Comparison of ENCODE assay signal across 28 cellular contexts in the genomic region with DNA sequence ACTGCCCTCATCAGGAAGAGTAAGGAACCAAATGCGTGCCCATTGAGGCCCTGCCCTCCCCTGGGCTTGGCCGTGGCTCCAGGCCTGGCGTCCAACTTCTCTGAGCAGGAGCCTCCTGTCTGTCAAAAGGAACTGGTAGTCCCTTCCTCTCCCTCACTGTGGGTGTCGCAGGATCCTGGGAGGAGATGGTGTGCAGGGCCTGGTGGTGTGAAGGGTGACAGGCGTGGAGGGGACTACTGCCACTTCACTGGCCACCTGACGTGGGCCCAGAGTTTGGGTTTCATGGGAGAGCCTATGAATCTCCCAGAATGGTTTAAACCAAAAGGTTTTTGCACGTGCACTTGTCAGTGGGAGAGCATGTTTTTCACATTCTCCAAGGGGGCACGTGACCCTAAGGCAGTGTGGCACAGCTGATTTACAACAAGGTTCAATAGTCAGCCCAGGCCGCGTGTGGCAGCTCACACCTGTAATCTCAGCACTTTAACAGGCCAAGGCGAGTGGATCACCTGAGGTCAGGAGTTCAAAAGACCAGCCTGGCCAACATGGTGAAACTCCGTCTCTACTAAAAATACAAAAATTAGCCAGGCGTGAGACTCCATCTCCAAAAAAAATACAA. TPM values are rescaled to one million over a fixed set of nuclear protein-coding genes. Genes with fewer than 3 reads are reported as not detected.
DNase-seq lines count a peak whose midpoint lies in the region; ATAC-seq and TF ChIP-seq lines count a peak whose summit lies in the region.
"Had no signal": no experiment of that assay in that cellular context is flagged by ENCODE, and none has a peak within 500 bp of the region (broad histone marks: within the 10 kb centered on the region; RNA-seq: fewer than 3 reads in every experiment).

No MANE protein-coding gene starts in this region.

- no peak for TF ChIP-seq CTCF in RWPE2 (IDR thresholded peaks at IDR 0.05; ENCODE audit: poor library complexity, severe bottlenecking)
- no peak for TF ChIP-seq CTCF in stomach (IDR thresholded peaks at IDR 0.05)

- TF ChIP-seq POLR2A in stomach (IDR thresholded peaks at IDR 0.05) = no peak

- H3K4me3 ChIP-seq in RWPE2 (ENCODE audit: severe bottlenecking) = no peak overlapping the region
- no peak overlapping the region for H3K4me3 ChIP-seq in stomach
- H3K4me3 ChIP-seq: adrenal gland, body of pancreas, gastroesophageal sphincter, hepatocyte, PC-9 had no signal

- intact Hi-C loops in stomach (cut with DNase I; ENCODE audit: low total_unique reads) = no loop called here

- H3K27ac ChIP-seq in RWPE2 (ENCODE audit: poor library complexity, severe bottlenecking) = no peak overlapping the region
- peak overlapping the region in 2 of 5 donors; percentile 2 to 10 for H3K27ac ChIP-seq in stomach
- H3K27ac ChIP-seq: adrenal gland, body of pancreas, gastroesophageal sphincter, hepatocyte, PC-9 had no signal

- H3K9me3 ChIP-seq in RWPE2 (ENCODE audit: severe bottlenecking) (no peaks in the 10 kb centered on the region), stomach (no peaks in the 10 kb centered on the region)
- H3K9me3 ChIP-seq: adrenal gland, body of pancreas, gastroesophageal sphincter had no signal

- H3K4me1 ChIP-seq in RWPE2 (ENCODE audit: insufficient read depth, poor library complexity, severe bottlenecking) = peaks cover 27% of the 10 kb centered on the region
- H3K4me1 ChIP-seq in stomach = peaks cover 0 to 25% (median 17%) of the 10 kb centered on the region in 4 donors
- H3K4me1 ChIP-seq: adrenal gland had no signal

- DNase-seq in activated CD4-positive, CD25-positive, alpha-beta regulatory T cell treated with anti-CD3 and anti-CD28 coated beads, Interleukin-2, amount 50 U/mL, for 72 hours = peak; percentile 8
- DNase-seq in RWPE2 (ENCODE audit: low spot score) (peak; percentile 25), left lobe of liver (ENCODE audit: low spot score) (peak; percentile 65), stomach (peak; percentile 14), germinal center (ENCODE audit: low spot score) (no peak), EL (no peak), NCI-H146 (lab: John Stamatoyannopoulos, UW) (no peak)
- DNase-seq: 8988T; activated CD4-positive, alpha-beta T cell treated with anti-CD3 and anti-CD28 coated beads for 48 hours; activated naive CD4-positive, alpha-beta T cell; C1 segment of cervical spinal cord; DMS153; Karpas-422; NCI-H1417 treated with DMSO at 0.1 percent for 48 hours; NCI-H2081 treated with DMSO at 0.1 percent for 48 hours; NCI-H226; NCI-H526 treated with DMSO at 0.1 percent for 48 hours; PC-9; SHP77; stimulated activated CD4-positive, alpha-beta T cell treated with anti-CD3 and anti-CD28 coated beads, Interleukin-15, amount 100 ng/mL, for 24 hours; stimulated activated CD4-positive, alpha-beta T cell treated with anti-CD3 and anti-CD28 coated beads, Interleukin-4, amount 100 ng/mL, for 4 hours had no signal

- H3K27me3 ChIP-seq in RWPE2 (ENCODE audit: insufficient read depth, poor library complexity, severe bottlenecking) (no peaks in the 10 kb centered on the region), stomach (no peaks in the 10 kb centered on the region)
- H3K27me3 ChIP-seq: adrenal gland, body of pancreas, gastroesophageal sphincter, hepatocyte had no signal

- H3K36me3 ChIP-seq in RWPE2 (ENCODE audit: low read depth) (peaks cover 68% of the 10 kb centered on the region), stomach (peaks cover 32 to 80% (median 63%) of the 10 kb centered on the region in 4 donors)

- ATAC-seq in activated CD4-positive, CD25-positive, alpha-beta regulatory T cell treated with anti-CD3 and anti-CD28 coated beads, Interleukin-2, amount 50 U/mL, for 24 hours = no peak
- ATAC-seq in RWPE2 (ENCODE audit: low read depth) = no peak
- ATAC-seq in left lobe of liver = peak; percentile 63
- ATAC-seq: body of pancreas, gastroesophageal sphincter, left colon had no signal

- 76 to 88% (median 83%) methylated on average over 13 of the region's 13 CpGs for WGBS in stomach, 5 donors

- no peak for TF ChIP-seq EP300 in stomach (IDR thresholded peaks at IDR 0.05)

RNA-seq across cellular contexts. Expression of gene ARL2BP, which starts 12.5 kb away (rescaled TPM):
- total RNA-seq in left lobe of liver (17.1 TPM), stomach (10 to 100 TPM; 15.6 to 61.6 (median 46.7) TPM)
- 10 to 100 TPM; 24.0 to 46.6 (median 39.8) TPM for polyA plus RNA-seq in stomach

RNA-seq across cellular contexts. Expression of gene PLLP, which starts 26.9 kb away (rescaled TPM):
- total RNA-seq in left lobe of liver (7.5 TPM), stomach (100 to 1,000 TPM in 2 of 5 donors, 10 to 100 TPM in 3; 27.4 to 190 (median 59.1) TPM)
- polyA plus RNA-seq in stomach = 10 to 100 TPM; 39.0 to 46.6 (median 43.7) TPM
- total RNA-seq: myocyte had no signal

Comparison
In these comparisons a context has a peak if more than half of its experiments do, and no peak if none do; other contexts are left out.
1. DNase-seq: peak in activated CD4-positive, CD25-positive, alpha-beta regulatory T cell treated with anti-CD3 and anti-CD28 coated beads, Interleukin-2, amount 50 U/mL, for 72 hours (single experiment), RWPE2 (single experiment), left lobe of liver (single experiment) and stomach (single experiment); none in germinal center (single experiment), EL (single experiment) and NCI-H146 (single experiment).